ENCODE assay signal across 9 cellular contexts in genomic region chr2:226772389-226773179, GRCh38. TPM values are rescaled to one million over a fixed set of nuclear protein-coding genes. Genes with fewer than 3 reads are reported as not detected.
A peak's percentile ranks its signal among the peaks of the same experiment; 100 is the strongest.
DNase-seq lines count a peak whose midpoint lies in the region; ATAC-seq and TF ChIP-seq lines count a peak whose summit lies in the region.
"Had no signal": no experiment of that assay in that cellular context is flagged by ENCODE, and none has a peak within 500 bp of the region (broad histone marks: within the 10 kb centered on the region; RNA-seq: fewer than 3 reads in every experiment).

No MANE protein-coding gene starts in this region.

- H3F3A ChIP-seq in GM23338 (replicated peaks; ENCODE audit: low read depth) = no peaks in the 10 kb centered on the region

- H3K9ac ChIP-seq in Karpas-422 (ENCODE audit: low read length) = no peak overlapping the region

- H2AFZ ChIP-seq in Karpas-422 (ENCODE audit: low read length) (no peak overlapping the region), GM23338 (no peak overlapping the region)

- CTCF ChIA-PET in naive thymus-derived CD4-positive, alpha-beta T cell (lab: Charles Lee) = interaction anchor here (0.7 to 1.8 kb wide), 5 partner anchors 11 to 30 kb away, joined by 3 to 6 read pairs (median 3); no protein-coding TSS in a partner anchor

- H4K20me1 ChIP-seq in Karpas-422 (ENCODE audit: insufficient read depth, low read depth, low read length) = no peaks in the 10 kb centered on the region
- no peaks in the 10 kb centered on the region for H4K20me1 ChIP-seq in GM23338 (replicated peaks; ENCODE audit: insufficient read depth)

- H3K27me3 Mint-ChIP-seq in naive thymus-derived CD4-positive, alpha-beta T cell = no peaks in the 10 kb centered on the region
- no peaks in the 10 kb centered on the region for H3K27me3 Mint-ChIP-seq in GM23338 (ENCODE audit: insufficient read depth, low read depth, poor library complexity)

- TF ChIP-seq CTCF in GM13977 (IDR thresholded peaks at IDR 0.05; ENCODE audit: extremely low read depth, insufficient read depth, missing control alignments) (no peak), astrocyte of the spinal cord (IDR thresholded peaks at IDR 0.05; ENCODE audit: low read depth, low read length) (no peak), GM23338 (conservative IDR thresholded peaks at IDR 0.05; ENCODE audit: low read depth in 2 of 2) (no peak)

- peak overlapping the region; percentile 44 for H3K4me2 ChIP-seq in Karpas-422 (ENCODE audit: low read depth, low read length, poor library complexity, severe bottlenecking)
- no peak overlapping the region for H3K4me2 ChIP-seq in GM23338

- H3K27ac ChIP-seq in Karpas-422 (ENCODE audit: low read length) = peak overlapping the region; percentile 27; the same call in 1 of the 2 replicates
- no peak overlapping the region for H3K27ac ChIP-seq in naive thymus-derived CD4-positive, alpha-beta T cell (ENCODE audit: low read depth, low read length)
- H3K27ac ChIP-seq in GM23338 (ENCODE audit: low read depth) = no peak overlapping the region

- H3K9me3 ChIP-seq in Karpas-422 (ENCODE audit: low read length) = no peaks in the 10 kb centered on the region
- H3K9me3 ChIP-seq in naive thymus-derived CD4-positive, alpha-beta T cell (ENCODE audit: control insufficient read depth in 2 of 3, low read length in 3 of 3) = no peaks in the 10 kb centered on the region

- POLR2A ChIA-PET in naive thymus-derived CD4-positive, alpha-beta T cell (lab: Charles Lee) = interaction anchor here (1.2 to 2.3 kb wide), 2 partner anchors 18 to 26 kb away, joined by 4 to 10 read pairs; no protein-coding TSS in a partner anchor

- no peaks in the 10 kb centered on the region for H3K9me2 ChIP-seq in Karpas-422 (replicated peaks; ENCODE audit: insufficient read depth, low read length)
- H3K9me2 ChIP-seq in GM23338 (ENCODE audit: insufficient read depth) = peaks cover 2% of the 10 kb centered on the region; the same call in 1 of the 2 replicates

- ATAC-seq in GM21737 (IDR thresholded peaks at IDR 0.05; ENCODE audit: unreplicated experiment) = peak; percentile 98
- ATAC-seq in naive thymus-derived CD4-positive, alpha-beta T cell = peak; percentile 80
- no peak for ATAC-seq in GM23338

- peaks cover 0 to 59% (median 19%) of the 10 kb centered on the region in 5 donors for H3K36me3 Mint-ChIP-seq in naive thymus-derived CD4-positive, alpha-beta T cell
- peaks cover 36% of the 10 kb centered on the region for H3K36me3 Mint-ChIP-seq in GM23338 (ENCODE audit: low read depth)

- H3K27ac Mint-ChIP-seq in naive thymus-derived CD4-positive, alpha-beta T cell = peak overlapping the region in 8 of 9 donors; percentile 5 to 80 (median 38)
- H3K27ac Mint-ChIP-seq in GM23338 = no peak overlapping the region; the same call in 1 of the 2 replicates

- no peak overlapping the region for H3K4me3 ChIP-seq in Karpas-422 (ENCODE audit: low read length)
- no peak overlapping the region for H3K4me3 ChIP-seq in astrocyte of the spinal cord (ENCODE audit: low read depth, low read length)
- peak overlapping the region; percentile 2 for H3K4me3 ChIP-seq in naive thymus-derived CD4-positive, alpha-beta T cell (ENCODE audit: low read length)
- no peak overlapping the region for H3K4me3 ChIP-seq in GM23338
- H3K4me3 ChIP-seq: lung had no signal

- peaks cover 0 to 21% (median 13%) of the 10 kb centered on the region in 11 donors for H3K9me3 Mint-ChIP-seq in naive thymus-derived CD4-positive, alpha-beta T cell
- peaks cover 17% of the 10 kb centered on the region for H3K9me3 Mint-ChIP-seq in GM23338

- H3K4me1 ChIP-seq in Karpas-422 (ENCODE audit: low read length) (peaks cover 17% of the 10 kb centered on the region), GM23338 (ENCODE audit: insufficient read depth) (peaks cover 2% of the 10 kb centered on the region; the same call in 1 of the 2 replicates)
- H3K4me1 ChIP-seq in naive thymus-derived CD4-positive, alpha-beta T cell (ENCODE audit: control insufficient read depth in 2 of 2, insufficient read depth in 2 of 2, low read length in 2 of 2) = peaks cover 16 to 19% of the 10 kb centered on the region in 2 donors

- peaks cover 18 to 30% (median 29%) of the 10 kb centered on the region in 7 donors for H3K4me1 Mint-ChIP-seq in naive thymus-derived CD4-positive, alpha-beta T cell
- H3K4me1 Mint-ChIP-seq in GM23338 = peaks cover 5% of the 10 kb centered on the region

- no peaks in the 10 kb centered on the region for H3K27me3 ChIP-seq in Karpas-422 (ENCODE audit: low read length)
- H3K27me3 ChIP-seq in naive thymus-derived CD4-positive, alpha-beta T cell (ENCODE audit: control insufficient read depth in 2 of 2, insufficient read depth in 2 of 2, low read length in 2 of 2) = no peaks in the 10 kb centered on the region
- no peaks in the 10 kb centered on the region for H3K27me3 ChIP-seq in GM23338 (ENCODE audit: insufficient read depth)

- H3K79me2 ChIP-seq in Karpas-422 (ENCODE audit: low read length) (no peaks in the 10 kb centered on the region), GM23338 (replicated peaks; ENCODE audit: insufficient read depth) (peaks cover 69% of the 10 kb centered on the region)

- DNase-seq in GM13977 (ENCODE audit: low spot score) (peak; percentile 65), Karpas-422 (peak; percentile 79), astrocyte of the spinal cord (ENCODE audit: low read depth, low spot score) (peak; percentile 36), cerebellar nuclear complex (lab: John Stamatoyannopoulos, UW) (no peak), GM23338 (ENCODE audit: low spot score) (no peak), cortex of kidney (lab: John Stamatoyannopoulos, UW) (no peak)
- DNase-seq in naive thymus-derived CD4-positive, alpha-beta T cell = peak in 3 of 9 donors; percentile 14 to 26 (median 23)

- intact Hi-C loops in naive thymus-derived CD4-positive, alpha-beta T cell (cut with micrococcal nuclease) = loop anchor here (1.0 to 2.0 kb wide), 3 partner anchors 19 to 349 kb away; partner anchors contain the start of gene IRS1 (in 1 of the 2)

- in situ Hi-C loops in GM13977 (cut with MboI; ENCODE audit: low pct_unique_long_range_greater_than_20kb, low sequenced_read_pairs, unreplicated experiment) = no loop called here
- in situ Hi-C loops in astrocyte of the spinal cord (cut with HindIII; ENCODE audit: low sequenced_read_pairs) = no loop called here

- H3K36me3 ChIP-seq in Karpas-422 (ENCODE audit: insufficient read depth, low read length) = no peaks in the 10 kb centered on the region
- H3K36me3 ChIP-seq in naive thymus-derived CD4-positive, alpha-beta T cell (ENCODE audit: control insufficient read depth in 2 of 3, insufficient read depth in 3 of 3, low read length in 3 of 3) = no peaks in the 10 kb centered on the region
- no peaks in the 10 kb centered on the region for H3K36me3 ChIP-seq in GM23338 (ENCODE audit: insufficient read depth)

- H3K4me3 Mint-ChIP-seq in naive thymus-derived CD4-positive, alpha-beta T cell = peak overlapping the region; percentile 27 to 83 (median 76)
- no peak overlapping the region for H3K4me3 Mint-ChIP-seq in GM23338

TF ChIP-seq in GM23338, 12 proteins besides CTCF, POLR2A, EP300 and RAD21 (continues in another document):
- TF ChIP-seq EZH2 (IDR thresholded peaks at IDR 0.05; ENCODE audit: low read depth, unreplicated experiment) = no peak
- TF ChIP-seq NANOG (IDR thresholded peaks at IDR 0.05; ENCODE audit: borderline replicate concordance) = no peak
- no peak for TF ChIP-seq CREB1 (CRISPR knock-in tag; IDR thresholded peaks at IDR 0.05; ENCODE audit: low read depth)
- no peak for TF ChIP-seq REST (IDR thresholded peaks at IDR 0.05; ENCODE audit: unreplicated experiment)
- no peak for TF ChIP-seq ZNF331 (CRISPR knock-in tag; IDR thresholded peaks at IDR 0.05; ENCODE audit: low read depth)
- TF ChIP-seq POLR2AphosphoS5 (IDR thresholded peaks at IDR 0.05; ENCODE audit: low read depth) = no peak
- TF ChIP-seq JUNB (IDR thresholded peaks at IDR 0.05; ENCODE audit: unreplicated experiment) = no peak

RNA-seq across cellular contexts. Expression of gene IRS1, which starts 27.0 kb away (rescaled TPM):
- 3.5 and 3.9 TPM in 2 replicates for total RNA-seq in Karpas-422 (2014; rRNA removed; shearing (Covaris generic); ENCODE audit: low replicate concordance)
- total RNA-seq in naive thymus-derived CD4-positive, alpha-beta T cell = 1 to 10 TPM; 1.3 to 7.1 (median 4.4) TPM
- polyA plus RNA-seq in naive thymus-derived CD4-positive, alpha-beta T cell = under 1 TPM; 0.40 to 0.65 TPM
- total RNA-seq in GM23338 (2014; rRNA removed; shearing (Covaris generic)) = 20.4 and 26.2 TPM in 2 replicates
- 6.2 and 6.9 TPM in 2 replicates for polyA plus RNA-seq in GM23338 (2016; fragmentation: Nextera tagmentation; extraction: Ambion mirVana)

Comparison
In these comparisons a context has a peak if more than half of its experiments do, and no peak if none do; other contexts are left out.
1. DNase-seq: peak in GM13977 (single experiment), Karpas-422 (single experiment) and astrocyte of the spinal cord (single experiment); none in cerebellar nuclear complex (0 of 2), GM23338 (single experiment) and cortex of kidney (single experiment).